In genomic region chr4:1869530-1870327, GRCh38 we compare ENCODE assay signal across 8 cellular contexts. TPM values are rescaled to one million over a fixed set of nuclear protein-coding genes. Genes with fewer than 3 reads are reported as not detected.
DNase-seq lines count a peak whose midpoint lies in the region; ATAC-seq and TF ChIP-seq lines count a peak whose summit lies in the region.

No MANE protein-coding gene starts in this region.

- no peaks in the 10 kb centered on the region for H3K9me3 ChIP-seq in right atrium auricular region

- H3K4me3 Mint-ChIP-seq in T-helper 1 cell treated with Interleukin-12 subunit alpha and Interleukin-12 subunit beta and Interleukin-4 antibody, amounts not matched to agents 30 μg/mL and 1 μg/mL, for 36 hours: peak overlapping the region; percentile 89
- peak overlapping the region; percentile 74 for H3K4me3 Mint-ChIP-seq in stimulated activated effector memory CD8-positive, alpha-beta T cell treated with anti-CD3 and anti-CD28 coated beads, Interleukin-12 subunit alpha, Interleukin-12 subunit beta, amount 100 ng/mL, for 72 hours

- H3K9me3 Mint-ChIP-seq in T-helper 1 cell treated with Interleukin-12 subunit alpha and Interleukin-12 subunit beta and Interleukin-4 antibody, amounts not matched to agents 30 μg/mL and 1 μg/mL, for 36 hours: no peaks in the 10 kb centered on the region
- H3K9me3 Mint-ChIP-seq in stimulated activated effector memory CD8-positive, alpha-beta T cell treated with anti-CD3 and anti-CD28 coated beads, Interleukin-12 subunit alpha, Interleukin-12 subunit beta, amount 100 ng/mL, for 72 hours: no peaks in the 10 kb centered on the region

- H3K4me3 ChIP-seq in HFF-Myc (replicated peaks; ENCODE audit: low read depth, low read length) (peak overlapping the region; percentile 63), right atrium auricular region (peak overlapping the region; percentile 65 to 84)

- no peaks in the 10 kb centered on the region for H3K36me3 ChIP-seq in right atrium auricular region

- H3K27me3 Mint-ChIP-seq in T-helper 1 cell treated with Interleukin-12 subunit alpha and Interleukin-12 subunit beta and Interleukin-4 antibody, amounts not matched to agents 30 μg/mL and 1 μg/mL, for 36 hours (ENCODE audit: low read depth): no peaks in the 10 kb centered on the region

- H3K27ac ChIP-seq in right atrium auricular region: peak overlapping the region; percentile 98 to 99

- no peak for TF ChIP-seq CTCF in HFF-Myc (IDR thresholded peaks at IDR 0.05; ENCODE audit: low read depth, low read length, missing control alignments)
- no peak for TF ChIP-seq CTCF in right atrium auricular region (IDR thresholded peaks at IDR 0.05)

- no peaks in the 10 kb centered on the region for H3K27me3 ChIP-seq in right atrium auricular region

- peaks cover 33% of the 10 kb centered on the region for H3K4me1 Mint-ChIP-seq in T-helper 1 cell treated with Interleukin-12 subunit alpha and Interleukin-12 subunit beta and Interleukin-4 antibody, amounts not matched to agents 30 μg/mL and 1 μg/mL, for 36 hours (ENCODE audit: low read depth)
- H3K4me1 Mint-ChIP-seq in stimulated activated effector memory CD8-positive, alpha-beta T cell treated with anti-CD3 and anti-CD28 coated beads, Interleukin-12 subunit alpha, Interleukin-12 subunit beta, amount 100 ng/mL, for 72 hours: peaks cover 30% of the 10 kb centered on the region

- ATAC-seq in GM18498 (IDR thresholded peaks at IDR 0.05; ENCODE audit: unreplicated experiment): peak; percentile 5
- ATAC-seq in stimulated activated effector memory CD8-positive, alpha-beta T cell treated with anti-CD3 and anti-CD28 coated beads, Interleukin-12 subunit alpha, Interleukin-12 subunit beta, amount 100 ng/mL, for 72 hours: no peak

- peaks cover 0 to 15% of the 10 kb centered on the region in 2 donors for H3K4me1 ChIP-seq in right atrium auricular region

- peak overlapping the region; percentile 97 for H3K27ac Mint-ChIP-seq in T-helper 1 cell treated with Interleukin-12 subunit alpha and Interleukin-12 subunit beta and Interleukin-4 antibody, amounts not matched to agents 30 μg/mL and 1 μg/mL, for 36 hours
- peak overlapping the region; percentile 84 for H3K27ac Mint-ChIP-seq in stimulated activated effector memory CD8-positive, alpha-beta T cell treated with anti-CD3 and anti-CD28 coated beads, Interleukin-12 subunit alpha, Interleukin-12 subunit beta, amount 100 ng/mL, for 72 hours

- no peak for DNase-seq in HFF-Myc (ENCODE audit: extremely low read depth, low read depth)
- DNase-seq in right atrium auricular region (ENCODE audit: low spot score): no peak
- DNase-seq in stimulated activated effector memory CD8-positive, alpha-beta T cell treated with anti-CD3 and anti-CD28 coated beads, Interleukin-12 subunit alpha, Interleukin-12 subunit beta, amount 100 ng/mL, for 72 hours (ENCODE audit: low spot score in 2 of 2): no peak
- no peak for DNase-seq in dedifferentiated amniotic fluid mesenchymal stem cell (ENCODE audit: extremely low spot score)
- DNase-seq in RPMI8226: no peak
- DNase-seq in HuH-7 (ENCODE audit: low spot score): no peak

- H3K36me3 Mint-ChIP-seq in T-helper 1 cell treated with Interleukin-12 subunit alpha and Interleukin-12 subunit beta and Interleukin-4 antibody, amounts not matched to agents 30 μg/mL and 1 μg/mL, for 36 hours (ENCODE audit: low read depth): peaks cover 4% of the 10 kb centered on the region
- H3K36me3 Mint-ChIP-seq in stimulated activated effector memory CD8-positive, alpha-beta T cell treated with anti-CD3 and anti-CD28 coated beads, Interleukin-12 subunit alpha, Interleukin-12 subunit beta, amount 100 ng/mL, for 72 hours: peaks cover 27% of the 10 kb centered on the region

RNA-seq across cellular contexts. Expression of gene NSD2, which starts 1.5 kb away (rescaled TPM):
- 10 to 100 TPM; 23.8 to 36.3 TPM for total RNA-seq in right atrium auricular region

RNA-seq across cellular contexts. Expression of gene LETM1, which starts 13.8 kb away (rescaled TPM):
- total RNA-seq in right atrium auricular region: 10 to 100 TPM; 32.1 to 34.5 TPM
